37 cellular contexts compared by ENCODE assay signal in genomic region chr2:23326322-23326721, GRCh38.
"Had no signal": no experiment of that assay in that cellular context is flagged by ENCODE, and none has a peak within 500 bp of the region (broad histone marks: within the 10 kb centered on the region; RNA-seq: fewer than 3 reads in every experiment).

No MANE protein-coding gene starts in this region.

- H3K9me3 ChIP-seq: adrenal gland, ascending aorta, body of pancreas, breast epithelium had no signal

- DNase-seq: activated effector memory CD4-positive, alpha-beta T cell treated with anti-CD3 and anti-CD28 coated beads, Interleukin-2, amount 50 U/mL, for 16 hours; activated effector memory CD4-positive, alpha-beta T cell treated with Interleukin-2 at 50 U/mL for 16 hours; activated gamma-delta T cell; activated gamma-delta T cell treated with Interleukin-2 at 50 U/mL for 16 hours; activated naive CD4-positive, alpha-beta T cell; activated naive CD4-positive, alpha-beta T cell treated with anti-CD3 and anti-CD28 coated beads for 36 hours; activated naive CD4-positive, alpha-beta T cell treated with anti-CD3 and anti-CD28 coated beads, Interleukin-2, amount 10 ng/mL, durations not matched to agents 7 days and 5 days; activated naive CD4-positive, alpha-beta T cell treated with anti-CD3 and anti-CD28 coated beads, Interleukin-2, amount 50 U/mL, for 16 hours; activated naive CD4-positive, alpha-beta T cell treated with Interleukin-2 at 50 U/mL for 16 hours; activated naive CD8-positive, alpha-beta T cell treated with anti-CD3 and anti-CD28 coated beads for 36 hours; activated naive CD8-positive, alpha-beta T cell treated with anti-CD3 and anti-CD28 coated beads, Interleukin-2, amount 10 ng/mL, durations not matched to agents 7 days and 5 days; activated naive CD8-positive, alpha-beta T cell treated with anti-CD3 and anti-CD28 coated beads, Interleukin-2, amount 50 U/mL, for 24 hours; activated T-cell treated with anti-CD3 and anti-CD28 coated beads, Interleukin-2, amount 50 U/mL, for 1 hour; activated T-cell treated with anti-CD3 and anti-CD28 coated beads, Interleukin-2, amount 50 U/mL, for 24 hours; activated T-cell treated with anti-CD3 and anti-CD28 coated beads, Interleukin-2, amount 50 U/mL, for 4 hours; activated T-cell treated with anti-CD3 and anti-CD28 coated beads, Interleukin-2, amount 50 U/mL, for 48 hours; adrenal gland; amniotic stem cell; amygdala; anterior cingulate cortex; aorta; body of pancreas; brain microvascular endothelial cell; caudate nucleus; central memory CD4-positive, alpha-beta T cell; cerebellar nuclear complex had no signal

- H3K4me1 Mint-ChIP-seq: activated naive CD4-positive, alpha-beta T cell treated with anti-CD3 and anti-CD28 coated beads, Interleukin-2, amount 10 ng/mL, durations not matched to agents 7 days and 5 days; activated naive CD4-positive, alpha-beta T cell treated with anti-CD3 and anti-CD28 coated beads, Interleukin-2, amount 50 U/mL, for 24 hours; activated naive CD8-positive, alpha-beta T cell treated with anti-CD3 and anti-CD28 coated beads for 36 hours; activated naive CD8-positive, alpha-beta T cell treated with anti-CD3 and anti-CD28 coated beads, Interleukin-2, amount 10 ng/mL, durations not matched to agents 7 days and 5 days; activated naive CD8-positive, alpha-beta T cell treated with anti-CD3 and anti-CD28 coated beads, Interleukin-2, amount 50 U/mL, for 24 hours; activated T-helper 17 cell treated with anti-CD3 and anti-CD28 coated beads, Interleukin-2, amount 50 U/mL, for 72 hours; central memory CD8-positive, alpha-beta T cell had no signal

- H3K36me3 ChIP-seq: adrenal gland, ascending aorta, brain microvascular endothelial cell, breast epithelium, cardiac muscle cell had no signal

- ATAC-seq: activated naive CD4-positive, alpha-beta T cell treated with anti-CD3 and anti-CD28 coated beads, Interleukin-2, amount 50 U/mL, for 72 hours; activated naive CD8-positive, alpha-beta T cell treated with anti-CD3 and anti-CD28 coated beads, Interleukin-2, amount 50 U/mL, for 24 hours; activated T-cell treated with anti-CD3 and anti-CD28 coated beads, Interleukin-2, amount 50 U/mL, for 4 hours; activated T-helper 17 cell treated with anti-CD3 and anti-CD28 coated beads, Interleukin-2, amount 50 U/mL, for 72 hours; body of pancreas had no signal

- H3K27ac Mint-ChIP-seq: activated naive CD4-positive, alpha-beta T cell treated with anti-CD3 and anti-CD28 coated beads for 36 hours; activated naive CD4-positive, alpha-beta T cell treated with anti-CD3 and anti-CD28 coated beads, Interleukin-2, amount 10 ng/mL, durations not matched to agents 7 days and 5 days; activated naive CD4-positive, alpha-beta T cell treated with anti-CD3 and anti-CD28 coated beads, Interleukin-2, amount 50 U/mL, for 24 hours; activated naive CD4-positive, alpha-beta T cell treated with anti-CD3 and anti-CD28 coated beads, Interleukin-2, amount 50 U/mL, for 72 hours; activated naive CD8-positive, alpha-beta T cell; activated naive CD8-positive, alpha-beta T cell treated with anti-CD3 and anti-CD28 coated beads for 36 hours; activated naive CD8-positive, alpha-beta T cell treated with anti-CD3 and anti-CD28 coated beads, Interleukin-2, amount 10 ng/mL, durations not matched to agents 7 days and 5 days; activated naive CD8-positive, alpha-beta T cell treated with anti-CD3 and anti-CD28 coated beads, Interleukin-2, amount 50 U/mL, for 24 hours; activated T-cell treated with anti-CD3 and anti-CD28 coated beads, Interleukin-2, amount 50 U/mL, for 24 hours; activated T-helper 1 cell treated with anti-CD3 and anti-CD28 coated beads, Interleukin-12 subunit alpha, Interleukin-12 subunit beta, Interleukin-2, Interleukin-4 antibody, amounts not matched to agents 30 ng/mL and 10 ng/mL and 1 ng/mL, durations not matched to agents 14 hours and 24 hours and 36 hours; activated T-helper 17 cell treated with anti-CD3 and anti-CD28 coated beads, Interleukin-2, amount 50 U/mL, for 72 hours; activated T-helper 2 cell treated with anti-CD3 and anti-CD28 coated beads, Interferon-gamma antibody, Interleukin-2, Interleukin-4, amounts not matched to agents 10 μg/mL and 5 μg/mL and 100 μg/mL, durations not matched to agents 14 hours and 24 hours and 36 hours had no signal

- H3K36me3 Mint-ChIP-seq: activated naive CD4-positive, alpha-beta T cell treated with anti-CD3 and anti-CD28 coated beads, Interleukin-2, amount 10 ng/mL, durations not matched to agents 7 days and 5 days; activated naive CD4-positive, alpha-beta T cell treated with anti-CD3 and anti-CD28 coated beads, Interleukin-2, amount 50 U/mL, for 24 hours; activated naive CD4-positive, alpha-beta T cell treated with anti-CD3 and anti-CD28 coated beads, Interleukin-2, amount 50 U/mL, for 72 hours; activated naive CD8-positive, alpha-beta T cell; activated naive CD8-positive, alpha-beta T cell treated with anti-CD3 and anti-CD28 coated beads for 36 hours; activated naive CD8-positive, alpha-beta T cell treated with anti-CD3 and anti-CD28 coated beads, Interleukin-2, amount 10 ng/mL, durations not matched to agents 7 days and 5 days; brain had no signal

- H3K4me1 ChIP-seq: adrenal gland, ascending aorta, body of pancreas, breast epithelium had no signal

- H3K27ac ChIP-seq: adrenal gland, ascending aorta, body of pancreas, brain microvascular endothelial cell, breast epithelium, cardiac muscle cell had no signal

- H3K4me3 Mint-ChIP-seq: activated naive CD4-positive, alpha-beta T cell treated with anti-CD3 and anti-CD28 coated beads for 36 hours; activated naive CD4-positive, alpha-beta T cell treated with anti-CD3 and anti-CD28 coated beads, Interleukin-2, amount 10 ng/mL, durations not matched to agents 7 days and 5 days; activated naive CD4-positive, alpha-beta T cell treated with anti-CD3 and anti-CD28 coated beads, Interleukin-2, amount 50 U/mL, for 24 hours; activated naive CD8-positive, alpha-beta T cell; activated naive CD8-positive, alpha-beta T cell treated with anti-CD3 and anti-CD28 coated beads for 36 hours; activated naive CD8-positive, alpha-beta T cell treated with anti-CD3 and anti-CD28 coated beads, Interleukin-2, amount 10 ng/mL, durations not matched to agents 7 days and 5 days; activated naive CD8-positive, alpha-beta T cell treated with anti-CD3 and anti-CD28 coated beads, Interleukin-2, amount 50 U/mL, for 24 hours; activated T-cell treated with anti-CD3 and anti-CD28 coated beads, Interleukin-2, amount 50 U/mL, for 24 hours; activated T-cell treated with anti-CD3 and anti-CD28 coated beads, Interleukin-2, amount 50 U/mL, for 4 hours; activated T-helper 1 cell treated with anti-CD3 and anti-CD28 coated beads, Interleukin-12 subunit alpha, Interleukin-12 subunit beta, Interleukin-2, Interleukin-4 antibody, amounts not matched to agents 30 ng/mL and 10 ng/mL and 1 ng/mL, durations not matched to agents 14 hours and 24 hours and 36 hours; activated T-helper 17 cell treated with anti-CD3 and anti-CD28 coated beads, Interleukin-2, amount 50 U/mL, for 72 hours; brain; central memory CD8-positive, alpha-beta T cell had no signal

- H3K9me3 Mint-ChIP-seq: activated naive CD4-positive, alpha-beta T cell treated with anti-CD3 and anti-CD28 coated beads for 36 hours; activated naive CD4-positive, alpha-beta T cell treated with anti-CD3 and anti-CD28 coated beads, Interleukin-2, amount 10 ng/mL, durations not matched to agents 7 days and 5 days; activated naive CD4-positive, alpha-beta T cell treated with anti-CD3 and anti-CD28 coated beads, Interleukin-2, amount 50 U/mL, for 24 hours; activated naive CD4-positive, alpha-beta T cell treated with anti-CD3 and anti-CD28 coated beads, Interleukin-2, amount 50 U/mL, for 72 hours; activated naive CD8-positive, alpha-beta T cell treated with anti-CD3 and anti-CD28 coated beads for 36 hours; activated naive CD8-positive, alpha-beta T cell treated with anti-CD3 and anti-CD28 coated beads, Interleukin-2, amount 10 ng/mL, durations not matched to agents 7 days and 5 days; activated naive CD8-positive, alpha-beta T cell treated with anti-CD3 and anti-CD28 coated beads, Interleukin-2, amount 50 U/mL, for 24 hours; activated T-cell treated with anti-CD3 and anti-CD28 coated beads, Interleukin-2, amount 50 U/mL, for 24 hours; activated T-cell treated with anti-CD3 and anti-CD28 coated beads, Interleukin-2, amount 50 U/mL, for 4 hours; activated T-helper 1 cell treated with anti-CD3 and anti-CD28 coated beads, Interleukin-12 subunit alpha, Interleukin-12 subunit beta, Interleukin-2, Interleukin-4 antibody, amounts not matched to agents 30 ng/mL and 10 ng/mL and 1 ng/mL, durations not matched to agents 14 hours and 24 hours and 36 hours; activated T-helper 17 cell treated with anti-CD3 and anti-CD28 coated beads, Interleukin-2, amount 50 U/mL, for 72 hours; activated T-helper 2 cell treated with anti-CD3 and anti-CD28 coated beads, Interferon-gamma antibody, Interleukin-2, Interleukin-4, amounts not matched to agents 10 μg/mL and 5 μg/mL and 100 μg/mL, durations not matched to agents 14 hours and 24 hours and 36 hours; central memory CD8-positive, alpha-beta T cell had no signal

- H3K4me3 ChIP-seq: adrenal gland, ascending aorta, body of pancreas, breast epithelium, cardiac muscle cell had no signal

- H3K27me3 ChIP-seq: adrenal gland, ascending aorta, body of pancreas, brain microvascular endothelial cell, breast epithelium had no signal
